19 cellular contexts compared by ENCODE assay signal in genomic region chr11:131840542-131840941, GRCh38.
"Had no signal": no experiment of that assay in that cellular context is flagged by ENCODE, and none has a peak within 500 bp of the region (broad histone marks: within the 10 kb centered on the region; RNA-seq: fewer than 3 reads in every experiment).

No MANE protein-coding gene starts in this region.

- ATAC-seq: gastroesophageal sphincter; left cardiac atrium; natural killer cell; sciatic nerve; stimulated activated memory B cell treated with anti-CD40 and anti-IgM and Interleukin-4, amounts not matched to agents 10 μg/mL and 1 μg/mL and 100 μg/mL, for 72 hours had no signal

- H3K4me3 ChIP-seq: esophagus squamous epithelium, gastroesophageal sphincter, left ventricle myocardium inferior, lower lobe of right lung, spleen, tibial nerve had no signal

- H3K4me3 Mint-ChIP-seq: immature natural killer cell; memory B cell; mesothelial cell of epicardium; natural killer cell; stimulated activated memory B cell treated with anti-CD40 and anti-IgM and Interleukin-4, amounts not matched to agents 10 μg/mL and 1 μg/mL and 100 μg/mL, for 72 hours; stimulated activated naive CD8-positive, alpha-beta T cell treated with anti-CD3 and anti-CD28 coated beads, Interleukin-15, Interleukin-2, amounts not matched to agents 100 ng/mL and 50 ng/mL, for 24 hours had no signal

- H3K36me3 Mint-ChIP-seq: memory B cell; mesothelial cell of epicardium; natural killer cell; stimulated activated memory B cell treated with anti-CD40 and anti-IgM and Interleukin-4, amounts not matched to agents 10 μg/mL and 1 μg/mL and 100 μg/mL, for 72 hours had no signal

- H3K4me1 ChIP-seq: esophagus squamous epithelium, gastroesophageal sphincter, left ventricle myocardium inferior, tibial nerve had no signal

- H3K4me1 Mint-ChIP-seq: immature natural killer cell; memory B cell; natural killer cell; stimulated activated memory B cell treated with anti-CD40 and anti-IgM and Interleukin-4, amounts not matched to agents 10 μg/mL and 1 μg/mL and 100 μg/mL, for 72 hours had no signal

- DNase-seq: dermis blood vessel endothelial cell; esophagus squamous epithelium; glutamatergic neuron; immature natural killer cell; left cardiac atrium; left ventricle myocardium inferior; lower lobe of right lung; natural killer cell; spleen; stimulated activated CD4-positive, alpha-beta T cell treated with anti-CD3 and anti-CD28 coated beads, Interleukin-15, amount 100 ng/mL, for 24 hours; stimulated activated CD4-positive, alpha-beta T cell treated with anti-CD3 and anti-CD28 coated beads, Interleukin-1b, Interleukin-23, amount 100 ng/mL, for 48 hours; stimulated activated CD4-positive, alpha-beta T cell treated with anti-CD3 and anti-CD28 coated beads, Interleukin-4, amount 100 ng/mL, for 24 hours had no signal

- H3K36me3 ChIP-seq: esophagus squamous epithelium, gastroesophageal sphincter, left ventricle myocardium inferior, lower lobe of right lung, spleen, tibial nerve had no signal

- H3K27ac ChIP-seq: esophagus squamous epithelium, gastroesophageal sphincter, left ventricle myocardium inferior, lower lobe of right lung, tibial nerve had no signal

- H3K27me3 Mint-ChIP-seq: stimulated activated memory B cell treated with anti-CD40 and anti-IgM and Interleukin-4, amounts not matched to agents 10 μg/mL and 1 μg/mL and 100 μg/mL, for 72 hours had no signal

- H3K27ac Mint-ChIP-seq: immature natural killer cell; memory B cell; mesothelial cell of epicardium; natural killer cell; stimulated activated memory B cell treated with anti-CD40 and anti-IgM and Interleukin-4, amounts not matched to agents 10 μg/mL and 1 μg/mL and 100 μg/mL, for 72 hours; stimulated activated naive CD8-positive, alpha-beta T cell treated with anti-CD3 and anti-CD28 coated beads, Interleukin-15, Interleukin-2, amounts not matched to agents 100 ng/mL and 50 ng/mL, for 24 hours had no signal

- H3K9me3 Mint-ChIP-seq: mesothelial cell of epicardium had no signal

- H3K9me3 ChIP-seq: esophagus squamous epithelium, gastroesophageal sphincter, left ventricle myocardium inferior, lower lobe of right lung, spleen, tibial nerve had no signal

- H3K27me3 ChIP-seq: esophagus squamous epithelium, gastroesophageal sphincter, spleen, tibial nerve had no signal
